In the genomic region with DNA sequence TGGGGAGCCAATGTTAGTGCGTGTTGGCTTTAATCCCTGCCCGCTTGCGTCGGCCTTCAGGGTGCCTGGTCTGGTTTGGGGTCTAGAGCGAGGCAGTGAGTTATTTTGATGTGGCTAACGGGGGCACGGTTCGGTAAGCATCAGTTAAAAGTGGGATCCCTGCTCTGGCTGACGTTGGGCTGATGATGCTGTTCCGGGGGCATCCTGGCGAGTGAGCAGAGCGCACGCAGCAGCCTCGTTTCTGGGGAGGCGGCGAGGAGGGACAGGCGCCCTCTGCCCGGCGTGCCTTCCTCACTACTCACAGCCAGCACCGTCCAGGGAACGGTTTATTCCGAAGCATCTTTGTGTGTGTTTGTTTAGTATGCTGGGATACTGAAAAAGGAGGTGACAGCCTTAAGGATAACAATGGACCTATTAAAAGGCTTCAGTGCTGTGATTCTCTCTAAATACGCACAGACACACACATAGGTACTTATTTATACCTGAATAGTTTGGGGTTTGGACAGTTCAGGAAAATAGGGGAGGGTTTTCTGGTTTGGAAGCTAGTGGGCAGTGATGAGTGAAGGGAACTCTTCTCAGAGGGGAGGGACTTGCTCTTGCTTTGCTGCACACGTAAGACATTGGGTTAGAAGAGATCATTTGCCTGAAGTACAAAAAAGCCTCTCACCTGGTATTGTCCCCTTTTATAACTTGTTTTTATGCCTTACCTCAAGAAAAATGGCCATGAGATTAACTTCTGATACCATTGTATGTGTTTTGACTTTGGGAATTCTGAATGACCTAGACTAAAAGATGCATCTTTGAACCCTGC, we compare ENCODE assay signal across 8 cellular contexts. TPM values are rescaled to one million over a fixed set of nuclear protein-coding genes. Genes with fewer than 3 reads are reported as not detected.
DNase-seq lines count a peak whose midpoint lies in the region; ATAC-seq, FAIRE-seq and TF ChIP-seq lines count a peak whose summit lies in the region.

No MANE protein-coding gene starts in this region.

- H3K4me1 Mint-ChIP-seq in IgD-negative memory B cell, result peaks cover 29 to 36% (median 30%) of the 10 kb centered on the region in 3 donors
- H3K4me1 Mint-ChIP-seq in activated T-cell treated with anti-CD3 and anti-CD28 coated beads, Interleukin-2, amount 50 U/mL, for 72 hours (ENCODE audit: low read depth), result peaks cover 39% of the 10 kb centered on the region

- TF ChIP-seq RAD21 in neural cell (conservative IDR thresholded peaks at IDR 0.05), result peak; percentile 46

- TF ChIP-seq CTCF in D721Med (IDR thresholded peaks at IDR 0.05; ENCODE audit: insufficient read depth, missing control alignments), result peak; percentile 32
- TF ChIP-seq CTCF in neural cell (IDR thresholded peaks at IDR 0.05; ENCODE audit: poor library complexity, severe bottlenecking), result peak; percentile 62

- H3K9me2 ChIP-seq in neural cell (ENCODE audit: insufficient read depth, low read length), result no peaks in the 10 kb centered on the region

- H3K4me2 ChIP-seq in neural cell (ENCODE audit: low read length), result peak overlapping the region; percentile 76

- H3K9me3 Mint-ChIP-seq in IgD-negative memory B cell, result peaks cover 0 to 3% (median 0%) of the 10 kb centered on the region in 3 donors
- no peaks in the 10 kb centered on the region for H3K9me3 Mint-ChIP-seq in activated T-cell treated with anti-CD3 and anti-CD28 coated beads, Interleukin-2, amount 50 U/mL, for 72 hours

- TF ChIP-seq EP300 in neural cell (conservative IDR thresholded peaks at IDR 0.05; ENCODE audit: poor library complexity, severe bottlenecking), result no peak

- H3K27ac Mint-ChIP-seq in IgD-negative memory B cell, result peak overlapping the region; percentile 6 to 87 (median 40)
- H3K27ac Mint-ChIP-seq in activated T-cell treated with anti-CD3 and anti-CD28 coated beads, Interleukin-2, amount 50 U/mL, for 72 hours, result peak overlapping the region; percentile 12

- peaks cover 3% of the 10 kb centered on the region for H3K36me3 Mint-ChIP-seq in IgD-negative memory B cell
- H3K36me3 Mint-ChIP-seq in activated T-cell treated with anti-CD3 and anti-CD28 coated beads, Interleukin-2, amount 50 U/mL, for 72 hours (ENCODE audit: insufficient read depth in 2 of 2), result no peaks in the 10 kb centered on the region

- peaks cover 27% of the 10 kb centered on the region for H3K27me3 Mint-ChIP-seq in IgD-negative memory B cell
- peaks cover 63% of the 10 kb centered on the region for H3K27me3 Mint-ChIP-seq in activated T-cell treated with anti-CD3 and anti-CD28 coated beads, Interleukin-2, amount 50 U/mL, for 72 hours (ENCODE audit: low read depth)

- no peak for FAIRE-seq in D721Med (lab: Jason Lieb, UNC)

- H3K9me3 ChIP-seq in neural cell (ENCODE audit: low read length), result no peaks in the 10 kb centered on the region

- H3F3A ChIP-seq in neural cell (ENCODE audit: insufficient read depth, low read length, poor library complexity, severe bottlenecking), result peaks cover 13% of the 10 kb centered on the region

- H3K27ac ChIP-seq in neural cell (ENCODE audit: low read length), result peak overlapping the region; percentile 37

- no peaks in the 10 kb centered on the region for H3K27me3 ChIP-seq in neural cell (ENCODE audit: insufficient read depth, low read depth, low read length)

- DNase-seq in D721Med (ENCODE audit: insufficient read length, low spot score) (no peak), fibroblast of the conjunctiva (ENCODE audit: low read depth) (peak; percentile 69), NCI-H2171 treated with DMSO at 0.1 percent for 48 hours (lab: John Stamatoyannopoulos, UW) (no peak)
- peak; percentile 34 to 38 for DNase-seq in activated T-cell treated with anti-CD3 and anti-CD28 coated beads, Interleukin-2, amount 50 U/mL, for 72 hours

- H3K36me3 ChIP-seq in neural cell (ENCODE audit: insufficient read depth, low read length), result no peaks in the 10 kb centered on the region

- peaks cover 11% of the 10 kb centered on the region for H3K79me2 ChIP-seq in neural cell (replicated peaks; ENCODE audit: insufficient read depth, low read length)

- H4K20me1 ChIP-seq in neural cell (ENCODE audit: insufficient read depth), result no peaks in the 10 kb centered on the region

- ATAC-seq in GM21360 (IDR thresholded peaks at IDR 0.05; ENCODE audit: unreplicated experiment) (peak; percentile 31), HG03469 (IDR thresholded peaks at IDR 0.05; ENCODE audit: unreplicated experiment) (no peak)
- ATAC-seq in activated T-cell treated with anti-CD3 and anti-CD28 coated beads, Interleukin-2, amount 50 U/mL, for 72 hours (replicated peaks in 1 of 2), result peak; percentile 34 to 36

- peak overlapping the region; percentile 62 for H3K9ac ChIP-seq in neural cell (ENCODE audit: low read length)

- H3K4me3 Mint-ChIP-seq in IgD-negative memory B cell, result peak overlapping the region; percentile 84 to 94 (median 89)
- H3K4me3 Mint-ChIP-seq in activated T-cell treated with anti-CD3 and anti-CD28 coated beads, Interleukin-2, amount 50 U/mL, for 72 hours, result peak overlapping the region; percentile 91 to 92

- H2AFZ ChIP-seq in neural cell (ENCODE audit: low read depth, low read length), result peak overlapping the region; percentile 34

- H3K4me3 ChIP-seq in neural cell (ENCODE audit: low read length), result peak overlapping the region; percentile 91

TF ChIP-seq in neural cell, 6 proteins besides CTCF, POLR2A, EP300 and RAD21:
- TF ChIP-seq SMC3 (conservative IDR thresholded peaks at IDR 0.05; ENCODE audit: poor library complexity) (peak; percentile 53), POLR2AphosphoS5 (IDR thresholded peaks at IDR 0.05) (peak; percentile 64), REST (IDR thresholded peaks at IDR 0.05; ENCODE audit: borderline replicate concordance) (peak; percentile 53), TAF1 (IDR thresholded peaks at IDR 0.05; ENCODE audit: low read depth) (no peak)
TF ChIP-seq in neural cell: peak in this region for 3.

RNA-seq across cellular contexts. Expression of gene CRIM1, which starts 2.1 kb away (rescaled TPM):
- 0.26 TPM for polyA plus RNA-seq in IgD-negative memory B cell
- 1 to 10 TPM; 2.6 to 3.3 TPM for total RNA-seq in activated T-cell treated with anti-CD3 and anti-CD28 coated beads, Interleukin-2, amount 50 U/mL, for 72 hours
- 6.7 and 6.8 TPM in 2 replicates for polyA plus RNA-seq in neural cell
- polyA minus RNA-seq in neural cell, result 14.8 and 18.3 TPM in 2 replicates

Comparison
In these comparisons a context has a peak if more than half of its experiments do, and no peak if none do; other contexts are left out.
1. DNase-seq: peak in activated T-cell treated with anti-CD3 and anti-CD28 coated beads, Interleukin-2, amount 50 U/mL, for 72 hours (2 of 2) and fibroblast of the conjunctiva (single experiment); none in D721Med (single experiment) and NCI-H2171 treated with DMSO at 0.1 percent for 48 hours (single experiment).